Comparison of ENCODE assay signal across 8 cellular contexts in the genomic region with DNA sequence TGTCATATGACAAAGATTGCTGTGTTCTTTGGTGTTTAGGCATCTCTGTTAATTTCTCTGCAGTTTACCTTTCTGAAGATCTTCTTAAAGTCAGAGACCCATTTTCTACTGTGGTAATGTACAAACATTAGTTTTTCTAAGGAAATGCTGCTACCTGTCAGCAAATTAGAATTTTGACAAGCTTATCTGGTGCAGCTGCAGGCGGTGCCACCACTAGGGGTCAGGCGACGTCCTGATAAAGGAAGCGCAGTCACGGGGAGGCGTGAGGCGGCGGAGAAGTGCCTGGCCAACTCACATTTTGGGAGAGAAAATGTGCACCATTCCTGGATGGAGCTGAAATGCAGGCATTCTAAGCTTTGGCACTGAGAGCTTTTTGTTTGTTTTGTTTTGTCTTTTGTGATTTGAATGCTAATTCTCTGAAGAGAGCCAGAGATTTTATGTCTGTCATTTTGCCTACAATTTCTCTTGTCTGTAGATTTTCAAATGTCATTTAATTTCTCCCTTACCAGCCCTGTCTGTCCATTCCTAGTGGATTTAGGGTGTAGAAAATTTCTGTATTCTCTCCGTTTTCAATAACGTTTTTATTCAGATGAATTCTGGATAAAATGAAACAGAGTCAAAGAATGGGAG. TPM values are rescaled to one million over a fixed set of nuclear protein-coding genes. Genes with fewer than 3 reads are reported as not detected.
DNase-seq lines count a peak whose midpoint lies in the region; ATAC-seq and TF ChIP-seq lines count a peak whose summit lies in the region.

No MANE protein-coding gene starts in this region.

- POLR2A ChIA-PET in WTC11 (lab: Charles Lee) = interaction anchor here (1.0 kb wide), 1 partner anchor 35 kb away, joined by 3 read pairs; no protein-coding TSS in a partner anchor

- ATAC-seq in HG02885 (IDR thresholded peaks at IDR 0.05; ENCODE audit: poor library complexity, unreplicated experiment) (peak; percentile 79), WTC11 (peak; percentile 90)

- H3K9me3 Mint-ChIP-seq in WTC11 = peaks cover 14% of the 10 kb centered on the region

- H3K27me3 Mint-ChIP-seq in WTC11 (ENCODE audit: low read depth) = peaks cover 9% of the 10 kb centered on the region

- peaks cover 15% of the 10 kb centered on the region for H3K4me1 Mint-ChIP-seq in WTC11

- peaks cover 2% of the 10 kb centered on the region; the same call in 1 of the 2 replicates for H3K36me3 Mint-ChIP-seq in WTC11

- CTCF ChIA-PET in WTC11 (lab: Charles Lee) = interaction anchor here (0.6 to 3.2 kb wide), 51 partner anchors 8 to 368 kb away, joined by 3 to 34 read pairs (median 5); a partner anchor contains a TSS

- no peak overlapping the region for H3K27ac Mint-ChIP-seq in WTC11

- peak; percentile 93 for TF ChIP-seq CTCF in WTC11 (IDR thresholded peaks at IDR 0.05)

- DNase-seq in NCI-H187 (lab: John Stamatoyannopoulos, UW) (peak; percentile 20 to 42), NCI-H187 treated with DMSO at 0.1 percent for 48 hours (lab: John Stamatoyannopoulos, UW) (no peak), NCI-H2107 (lab: John Stamatoyannopoulos, UW) (peak; percentile 58), WTC11 (ENCODE audit: low spot score) (peak; percentile 91), brain pericyte (ENCODE audit: low read depth, low spot score) (peak; percentile 24), islet precursor cell (peak; percentile 89)
- peak; percentile 40 to 73 for DNase-seq in stimulated activated CD4-positive, alpha-beta T cell treated with anti-CD3 and anti-CD28 coated beads, Interleukin-1b, Interleukin-23, amount 100 ng/mL, for 1 hour (ENCODE audit: low read depth in 2 of 2)

- H3K4me3 Mint-ChIP-seq in WTC11 = no peak overlapping the region

TF ChIP-seq in WTC11, 78 proteins besides CTCF, POLR2A, EP300 and RAD21 (continues in another document):
- TF ChIP-seq, protein P1, sequence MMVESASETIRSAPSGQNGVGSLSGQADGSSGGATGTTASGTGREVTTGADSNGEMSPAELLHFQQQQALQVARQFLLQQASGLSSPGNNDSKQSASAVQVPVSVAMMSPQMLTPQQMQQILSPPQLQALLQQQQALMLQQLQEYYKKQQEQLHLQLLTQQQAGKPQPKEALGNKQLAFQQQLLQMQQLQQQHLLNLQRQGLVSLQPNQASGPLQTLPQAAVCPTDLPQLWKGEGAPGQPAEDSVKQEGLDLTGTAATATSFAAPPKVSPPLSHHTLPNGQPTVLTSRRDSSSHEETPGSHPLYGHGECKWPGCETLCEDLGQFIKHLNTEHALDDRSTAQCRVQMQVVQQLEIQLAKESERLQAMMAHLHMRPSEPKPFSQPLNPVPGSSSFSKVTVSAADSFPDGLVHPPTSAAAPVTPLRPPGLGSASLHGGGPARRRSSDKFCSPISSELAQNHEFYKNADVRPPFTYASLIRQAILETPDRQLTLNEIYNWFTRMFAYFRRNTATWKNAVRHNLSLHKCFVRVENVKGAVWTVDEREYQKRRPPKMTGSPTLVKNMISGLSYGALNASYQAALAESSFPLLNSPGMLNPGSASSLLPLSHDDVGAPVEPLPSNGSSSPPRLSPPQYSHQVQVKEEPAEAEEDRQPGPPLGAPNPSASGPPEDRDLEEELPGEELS (CRISPR knock-in tag; IDR thresholded peaks at IDR 0.05) = no peak
- TF ChIP-seq, protein P2, sequence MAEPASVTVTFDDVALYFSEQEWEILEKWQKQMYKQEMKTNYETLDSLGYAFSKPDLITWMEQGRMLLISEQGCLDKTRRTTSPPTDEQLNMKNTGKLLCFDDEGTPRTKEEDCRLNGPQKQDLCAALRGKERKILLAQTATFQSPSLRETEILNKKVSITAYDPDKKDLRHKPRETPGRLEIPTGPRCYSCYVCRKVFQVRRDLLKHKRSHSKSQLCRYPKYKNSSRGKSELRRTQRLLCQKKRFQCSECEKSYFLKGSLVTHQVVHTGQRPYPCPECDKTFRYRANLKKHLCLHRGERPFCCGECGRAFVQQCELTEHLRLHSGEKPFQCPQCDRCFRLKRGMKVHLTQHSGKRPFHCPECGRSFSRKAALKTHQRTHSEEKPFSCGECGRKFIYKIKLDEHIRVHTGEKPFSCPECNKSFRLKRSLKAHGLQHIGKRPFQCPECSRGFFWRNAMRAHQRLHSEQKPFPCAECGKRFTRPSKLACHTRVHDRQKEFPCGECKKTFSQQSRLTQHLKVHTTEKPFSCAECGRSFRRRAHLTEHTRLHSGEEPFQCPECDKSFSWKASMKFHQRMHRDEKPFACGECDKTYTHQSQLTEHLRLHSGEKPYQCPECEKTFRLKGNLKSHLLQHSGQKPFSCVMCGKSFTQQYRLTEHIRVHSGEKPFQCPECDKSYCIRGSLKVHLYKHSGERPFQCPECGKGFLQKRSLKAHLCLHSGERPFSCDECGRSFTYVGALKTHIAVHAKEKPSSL (CRISPR knock-in tag; conservative IDR thresholded peaks at IDR 0.05) = no peak
- TF ChIP-seq OVOL2 (CRISPR knock-in tag; IDR thresholded peaks at IDR 0.05; ENCODE audit: borderline replicate concordance) (no peak), NR3C1 (CRISPR knock-in tag; conservative IDR thresholded peaks at IDR 0.05; ENCODE audit: low read depth) (no peak), EMX1 (CRISPR knock-in tag; IDR thresholded peaks at IDR 0.05) (no peak), TEAD1 (CRISPR knock-in tag; IDR thresholded peaks at IDR 0.05) (peak; percentile 25; the same call in 1 of the 2 replicates), ATF1 (CRISPR knock-in tag; IDR thresholded peaks at IDR 0.05) (no peak), GABPB1 (CRISPR knock-in tag; IDR thresholded peaks at IDR 0.05) (no peak), ZNF317 (CRISPR knock-in tag; IDR thresholded peaks at IDR 0.05; ENCODE audit: borderline replicate concordance, low read depth) (no peak), SMAD3 (CRISPR knock-in tag; IDR thresholded peaks at IDR 0.05; ENCODE audit: borderline replicate concordance) (no peak), ZNF423 (CRISPR knock-in tag; IDR thresholded peaks at IDR 0.05) (no peak), CREB1 (CRISPR knock-in tag; IDR thresholded peaks at IDR 0.05) (no peak), RORB (CRISPR knock-in tag; IDR thresholded peaks at IDR 0.05) (no peak)
- TF ChIP-seq, protein P3, sequence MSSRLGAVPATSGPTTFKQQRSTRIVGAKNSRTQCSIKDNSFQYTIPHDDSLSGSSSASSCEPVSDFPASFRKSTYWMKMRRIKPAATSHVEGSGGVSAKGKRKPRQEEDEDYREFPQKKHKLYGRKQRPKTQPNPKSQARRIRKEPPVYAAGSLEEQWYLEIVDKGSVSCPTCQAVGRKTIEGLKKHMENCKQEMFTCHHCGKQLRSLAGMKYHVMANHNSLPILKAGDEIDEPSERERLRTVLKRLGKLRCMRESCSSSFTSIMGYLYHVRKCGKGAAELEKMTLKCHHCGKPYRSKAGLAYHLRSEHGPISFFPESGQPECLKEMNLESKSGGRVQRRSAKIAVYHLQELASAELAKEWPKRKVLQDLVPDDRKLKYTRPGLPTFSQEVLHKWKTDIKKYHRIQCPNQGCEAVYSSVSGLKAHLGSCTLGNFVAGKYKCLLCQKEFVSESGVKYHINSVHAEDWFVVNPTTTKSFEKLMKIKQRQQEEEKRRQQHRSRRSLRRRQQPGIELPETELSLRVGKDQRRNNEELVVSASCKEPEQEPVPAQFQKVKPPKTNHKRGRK (CRISPR knock-in tag; IDR thresholded peaks at IDR 0.05; ENCODE audit: borderline replicate concordance) = no peak
- TF ChIP-seq, protein P4, sequence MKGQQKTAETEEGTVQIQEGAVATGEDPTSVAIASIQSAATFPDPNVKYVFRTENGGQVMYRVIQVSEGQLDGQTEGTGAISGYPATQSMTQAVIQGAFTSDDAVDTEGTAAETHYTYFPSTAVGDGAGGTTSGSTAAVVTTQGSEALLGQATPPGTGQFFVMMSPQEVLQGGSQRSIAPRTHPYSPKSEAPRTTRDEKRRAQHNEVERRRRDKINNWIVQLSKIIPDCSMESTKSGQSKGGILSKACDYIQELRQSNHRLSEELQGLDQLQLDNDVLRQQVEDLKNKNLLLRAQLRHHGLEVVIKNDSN (CRISPR knock-in tag; IDR thresholded peaks at IDR 0.05) = no peak
- TF ChIP-seq, protein P5, sequence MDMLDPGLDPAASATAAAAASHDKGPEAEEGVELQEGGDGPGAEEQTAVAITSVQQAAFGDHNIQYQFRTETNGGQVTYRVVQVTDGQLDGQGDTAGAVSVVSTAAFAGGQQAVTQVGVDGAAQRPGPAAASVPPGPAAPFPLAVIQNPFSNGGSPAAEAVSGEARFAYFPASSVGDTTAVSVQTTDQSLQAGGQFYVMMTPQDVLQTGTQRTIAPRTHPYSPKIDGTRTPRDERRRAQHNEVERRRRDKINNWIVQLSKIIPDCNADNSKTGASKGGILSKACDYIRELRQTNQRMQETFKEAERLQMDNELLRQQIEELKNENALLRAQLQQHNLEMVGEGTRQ (CRISPR knock-in tag; IDR thresholded peaks at IDR 0.05) = peak; percentile 36; the same call in 1 of the 2 replicates
- TF ChIP-seq, protein P6, sequence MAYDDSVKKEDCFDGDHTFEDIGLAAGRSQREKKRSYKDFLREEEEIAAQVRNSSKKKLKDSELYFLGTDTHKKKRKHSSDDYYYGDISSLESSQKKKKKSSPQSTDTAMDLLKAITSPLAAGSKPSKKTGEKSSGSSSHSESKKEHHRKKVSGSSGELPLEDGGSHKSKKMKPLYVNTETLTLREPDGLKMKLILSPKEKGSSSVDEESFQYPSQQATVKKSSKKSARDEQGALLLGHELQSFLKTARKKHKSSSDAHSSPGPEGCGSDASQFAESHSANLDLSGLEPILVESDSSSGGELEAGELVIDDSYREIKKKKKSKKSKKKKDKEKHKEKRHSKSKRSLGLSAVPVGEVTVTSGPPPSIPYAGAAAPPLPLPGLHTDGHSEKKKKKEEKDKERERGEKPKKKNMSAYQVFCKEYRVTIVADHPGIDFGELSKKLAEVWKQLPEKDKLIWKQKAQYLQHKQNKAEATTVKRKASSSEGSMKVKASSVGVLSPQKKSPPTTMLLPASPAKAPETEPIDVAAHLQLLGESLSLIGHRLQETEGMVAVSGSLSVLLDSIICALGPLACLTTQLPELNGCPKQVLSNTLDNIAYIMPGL (CRISPR knock-in tag; IDR thresholded peaks at IDR 0.05) = no peak
- TF ChIP-seq, protein P7, sequence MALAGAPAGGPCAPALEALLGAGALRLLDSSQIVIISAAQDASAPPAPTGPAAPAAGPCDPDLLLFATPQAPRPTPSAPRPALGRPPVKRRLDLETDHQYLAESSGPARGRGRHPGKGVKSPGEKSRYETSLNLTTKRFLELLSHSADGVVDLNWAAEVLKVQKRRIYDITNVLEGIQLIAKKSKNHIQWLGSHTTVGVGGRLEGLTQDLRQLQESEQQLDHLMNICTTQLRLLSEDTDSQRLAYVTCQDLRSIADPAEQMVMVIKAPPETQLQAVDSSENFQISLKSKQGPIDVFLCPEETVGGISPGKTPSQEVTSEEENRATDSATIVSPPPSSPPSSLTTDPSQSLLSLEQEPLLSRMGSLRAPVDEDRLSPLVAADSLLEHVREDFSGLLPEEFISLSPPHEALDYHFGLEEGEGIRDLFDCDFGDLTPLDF (CRISPR knock-in tag; IDR thresholded peaks at IDR 0.05) = no peak
- TF ChIP-seq, protein P8, sequence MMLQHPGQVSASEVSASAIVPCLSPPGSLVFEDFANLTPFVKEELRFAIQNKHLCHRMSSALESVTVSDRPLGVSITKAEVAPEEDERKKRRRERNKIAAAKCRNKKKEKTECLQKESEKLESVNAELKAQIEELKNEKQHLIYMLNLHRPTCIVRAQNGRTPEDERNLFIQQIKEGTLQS (CRISPR knock-in tag; conservative IDR thresholded peaks at IDR 0.05) = no peak

RNA-seq across cellular contexts. Expression of a gene that starts 24.9 kb away (rescaled TPM):
- total RNA-seq in WTC11 (2021) = 15.8 to 17.1 TPM (median 15.9 TPM) in 3 replicates
